In the genomic region with DNA sequence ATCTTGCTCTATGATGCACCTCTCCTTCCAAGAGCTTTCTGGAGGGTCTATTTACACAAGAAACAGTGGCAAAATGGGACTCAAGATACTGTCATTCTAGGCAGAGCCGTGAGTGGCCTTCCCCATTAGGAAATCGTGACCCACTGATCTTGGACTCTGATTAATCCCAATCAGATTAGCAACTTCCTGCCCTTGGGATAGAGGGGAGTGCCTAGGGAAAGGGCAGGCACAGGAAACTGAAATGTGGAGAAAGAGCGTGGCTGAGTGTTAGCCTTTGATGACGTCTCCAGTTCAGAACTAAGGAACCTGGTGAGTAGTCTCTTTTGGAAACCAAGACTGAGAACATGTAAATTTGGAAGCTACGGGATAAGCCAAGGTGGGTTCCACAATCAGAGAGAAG, we compare ENCODE assay signal across 20 cellular contexts.
DNase-seq lines count a peak whose midpoint lies in the region; ATAC-seq and TF ChIP-seq lines count a peak whose summit lies in the region.
"Had no signal": no experiment of that assay in that cellular context is flagged by ENCODE, and none has a peak within 500 bp of the region (broad histone marks: within the 10 kb centered on the region; RNA-seq: fewer than 3 reads in every experiment).

No MANE protein-coding gene starts in this region.

- no peaks in the 10 kb centered on the region for H3K27me3 Mint-ChIP-seq in activated naive CD4-positive, alpha-beta T cell treated with anti-CD3 and anti-CD28 coated beads, Interleukin-2, amount 10 ng/mL, durations not matched to agents 7 days and 5 days

- H3K36me3 ChIP-seq in subcutaneous abdominal adipose tissue (ENCODE audit: control insufficient read depth in 5 of 5, insufficient read depth in 5 of 5, low read length in 5 of 5) (peaks cover 6 to 30% (median 24%) of the 10 kb centered on the region in 5 donors), mammary epithelial cell (ENCODE audit: insufficient read depth, low read length) (no peaks in the 10 kb centered on the region)

- ATAC-seq in HG02884 (IDR thresholded peaks at IDR 0.05; ENCODE audit: unreplicated experiment), result no peak

- intact Hi-C loops in mammary epithelial cell (cut with micrococcal nuclease), result no loop called here

- H3K4me1 Mint-ChIP-seq in activated naive CD4-positive, alpha-beta T cell treated with anti-CD3 and anti-CD28 coated beads, Interleukin-2, amount 10 ng/mL, durations not matched to agents 7 days and 5 days, result no peaks in the 10 kb centered on the region
- H3K4me1 Mint-ChIP-seq: CD4-positive, alpha-beta memory T cell had no signal

- H3K79me2 ChIP-seq in mammary epithelial cell (ENCODE audit: insufficient read depth, low read length), result no peaks in the 10 kb centered on the region

- in situ Hi-C loops in mammary epithelial cell (cut with MboI; ENCODE audit: low sequenced_read_pairs in 2 of 2), result no loop called here

- DNase-seq in NCI-H2107 treated with DMSO at 0.1 percent for 48 hours (lab: John Stamatoyannopoulos, UW; ENCODE audit: unreplicated experiment), result peak; percentile 20
- no peak for DNase-seq in NCI-H2107 (lab: John Stamatoyannopoulos, UW)
- DNase-seq in NCI-H69 (lab: John Stamatoyannopoulos, UW), result peak; percentile 42
- DNase-seq in dermis blood vessel endothelial cell, result peak; percentile 53
- no peak for DNase-seq in mammary epithelial cell
- no peak for DNase-seq in activated naive CD4-positive, alpha-beta T cell treated with anti-CD3 and anti-CD28 coated beads, Interleukin-2, amount 10 ng/mL, durations not matched to agents 7 days and 5 days
- DNase-seq: 8988T; Calu3; CD4-positive, alpha-beta memory T cell; DMS53; GM23248; HCEC 1CT; MV-4-11; NCI-H1436; NCI-H2227 treated with DMSO at 0.1 percent for 48 hours; NCI-H524 treated with DMSO at 0.1 percent for 48 hours; NK-92 treated with Interleukin-12 subunit alpha and Interleukin-12 subunit beta, amount 100 ng/mL, for 24 hours had no signal

- H2AFZ ChIP-seq in mammary epithelial cell (ENCODE audit: low read depth, low read length), result no peak overlapping the region
- H2AFZ ChIP-seq: GM23248 had no signal

- no peak overlapping the region for H3K9ac ChIP-seq in subcutaneous abdominal adipose tissue (ENCODE audit: low read length in 5 of 5)
- no peak overlapping the region for H3K9ac ChIP-seq in mammary epithelial cell (ENCODE audit: insufficient read depth, low read length)
- H3K9ac ChIP-seq: GM23248 had no signal

- TF ChIP-seq CTCF in mammary epithelial cell (conservative IDR thresholded peaks at IDR 0.05 in 1 of 2, IDR thresholded peaks at IDR 0.05 in 1 of 2; ENCODE audit: extremely low read depth in 1 of 2, insufficient read depth in 1 of 2, low read depth in 1 of 2, low read length in 2 of 2), result no peak

- H3K4me1 ChIP-seq in subcutaneous abdominal adipose tissue (ENCODE audit: control insufficient read depth in 5 of 5, insufficient read depth in 5 of 5, low read length in 5 of 5), result peaks cover 0 to 47% (median 6%) of the 10 kb centered on the region in 5 donors
- H3K4me1 ChIP-seq in mammary epithelial cell (ENCODE audit: insufficient read depth, low read length), result peaks cover 10% of the 10 kb centered on the region

- H3K27me3 ChIP-seq in subcutaneous abdominal adipose tissue (ENCODE audit: control insufficient read depth in 5 of 5, insufficient read depth in 4 of 5, low read length in 5 of 5) (no peaks in the 10 kb centered on the region), mammary epithelial cell (ENCODE audit: insufficient read depth, low read length) (no peaks in the 10 kb centered on the region)

- H3K4me2 ChIP-seq in mammary epithelial cell (ENCODE audit: insufficient read depth, low read depth, low read length), result no peak overlapping the region

- H4K20me1 ChIP-seq in mammary epithelial cell (ENCODE audit: insufficient read depth, low read length), result no peaks in the 10 kb centered on the region

- no peak overlapping the region for H3K27ac Mint-ChIP-seq in activated naive CD4-positive, alpha-beta T cell treated with anti-CD3 and anti-CD28 coated beads, Interleukin-2, amount 10 ng/mL, durations not matched to agents 7 days and 5 days
- H3K27ac Mint-ChIP-seq: CD4-positive, alpha-beta memory T cell had no signal

- H3K27ac ChIP-seq in subcutaneous abdominal adipose tissue (ENCODE audit: low read depth, low read length) (peak overlapping the region; percentile 35), mammary epithelial cell (ENCODE audit: insufficient read depth, low read depth, low read length) (no peak overlapping the region)
- H3K27ac ChIP-seq: GM23248, SK-N-MC had no signal

- H3K4me3 ChIP-seq in subcutaneous abdominal adipose tissue (ENCODE audit: low read depth in 1 of 5, low read length in 5 of 5), result no peak overlapping the region
- no peak overlapping the region for H3K4me3 ChIP-seq in mammary epithelial cell (replicated peaks in 1 of 3; ENCODE audit: insufficient read depth in 1 of 3, low read depth in 2 of 3, low read length in 3 of 3)
- H3K4me3 ChIP-seq: GM23248, SK-N-MC had no signal

- H3K9me3 Mint-ChIP-seq in activated naive CD4-positive, alpha-beta T cell treated with anti-CD3 and anti-CD28 coated beads, Interleukin-2, amount 10 ng/mL, durations not matched to agents 7 days and 5 days, result no peaks in the 10 kb centered on the region

- WGBS in mammary epithelial cell (ENCODE audit: low coverage, missing lambda C conversion rate), result 97% methylated on average over 5 of the region's 5 CpGs

- dilution Hi-C loops in mammary epithelial cell (cut with HindIII; ENCODE audit: low sequenced_read_pairs), result no loop called here

- CTCF ChIA-PET in mammary epithelial cell (lab: Charles Lee; ENCODE audit: low non-redundant PET), result no interaction called here
- CTCF ChIA-PET in activated naive CD4-positive, alpha-beta T cell treated with anti-CD3 and anti-CD28 coated beads, Interleukin-2, amount 10 ng/mL, durations not matched to agents 7 days and 5 days (lab: Charles Lee), result no interaction called here

- no peaks in the 10 kb centered on the region for H3K36me3 Mint-ChIP-seq in activated naive CD4-positive, alpha-beta T cell treated with anti-CD3 and anti-CD28 coated beads, Interleukin-2, amount 10 ng/mL, durations not matched to agents 7 days and 5 days
- H3K36me3 Mint-ChIP-seq: CD4-positive, alpha-beta memory T cell had no signal

- BruUV-seq in mammary epithelial cell (replicated peaks; lab: Mats Ljungman, UMichigan), result no TSS peak

- no peak overlapping the region for H3K4me3 Mint-ChIP-seq in activated naive CD4-positive, alpha-beta T cell treated with anti-CD3 and anti-CD28 coated beads, Interleukin-2, amount 10 ng/mL, durations not matched to agents 7 days and 5 days

- no peaks in the 10 kb centered on the region for H3K9me3 ChIP-seq in subcutaneous abdominal adipose tissue (ENCODE audit: control insufficient read depth in 5 of 5, low read length in 5 of 5)
- no peaks in the 10 kb centered on the region for H3K9me3 ChIP-seq in mammary epithelial cell (replicated peaks; ENCODE audit: insufficient read depth, low read length)

Comparison
In these comparisons a context has a peak if more than half of its experiments do, and no peak if none do; other contexts are left out.
1. DNase-seq: peak in NCI-H2107 treated with DMSO at 0.1 percent for 48 hours (single experiment), NCI-H69 (single experiment) and dermis blood vessel endothelial cell (single experiment); none in NCI-H2107 (single experiment), mammary epithelial cell (single experiment) and activated naive CD4-positive, alpha-beta T cell treated with anti-CD3 and anti-CD28 coated beads, Interleukin-2, amount 10 ng/mL, durations not matched to agents 7 days and 5 days (single experiment).